Comparison of ENCODE assay signal across 22 cellular contexts in the genomic region with DNA sequence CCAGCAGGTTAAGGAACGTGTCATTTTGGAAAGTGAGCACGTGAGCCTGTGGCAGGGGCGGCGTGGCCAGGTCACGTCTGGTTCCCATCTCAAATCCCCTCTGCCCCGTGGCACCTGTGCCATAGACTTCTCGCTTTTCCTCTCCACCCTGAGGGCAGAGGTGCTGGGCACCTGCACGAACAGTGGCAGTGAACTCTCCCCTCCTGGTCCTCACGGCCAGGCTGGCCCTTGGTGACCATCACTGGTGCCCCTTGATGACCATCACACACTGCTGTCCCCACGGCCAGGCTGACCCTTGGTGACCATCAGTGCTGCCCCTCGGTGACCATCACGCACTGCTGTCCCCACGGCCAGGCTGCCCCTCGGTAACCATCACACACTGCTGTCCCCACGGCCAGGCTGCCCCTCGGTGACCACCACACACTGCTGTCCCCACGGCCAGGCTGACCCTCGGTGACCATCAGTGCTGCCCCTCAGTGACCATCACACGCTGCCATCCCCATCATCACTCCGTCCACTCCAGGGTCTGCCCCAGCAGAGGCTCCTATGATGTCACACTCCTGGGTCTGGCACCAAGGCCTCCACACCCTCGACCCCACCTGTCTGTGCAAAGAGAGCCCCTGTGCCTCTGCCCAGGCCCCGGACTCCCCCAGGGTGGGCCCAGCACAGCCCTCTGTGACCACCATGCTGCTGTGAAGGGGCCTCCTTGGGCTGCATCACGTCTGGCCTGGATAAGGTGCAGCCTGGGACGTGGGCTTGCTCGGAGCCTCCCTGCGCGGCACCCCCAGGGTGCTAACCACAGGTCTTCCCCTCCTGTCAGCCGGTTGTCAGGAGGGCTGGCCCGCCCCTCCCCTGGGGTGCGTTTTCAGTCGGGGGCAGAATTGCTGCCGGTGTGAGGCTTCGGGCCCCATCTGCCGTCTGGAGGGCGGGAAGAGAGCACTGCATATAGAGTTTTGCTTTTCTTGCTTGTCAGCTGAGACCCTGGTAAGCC.
A peak's percentile ranks its signal among the peaks of the same experiment; 100 is the strongest.
DNase-seq lines count a peak whose midpoint lies in the region; ATAC-seq, FAIRE-seq and TF ChIP-seq lines count a peak whose summit lies in the region.
"Had no signal": no experiment of that assay in that cellular context is flagged by ENCODE, and none has a peak within 500 bp of the region (broad histone marks: within the 10 kb centered on the region; RNA-seq: fewer than 3 reads in every experiment).

No MANE protein-coding gene starts in this region.

- no peak overlapping the region for H3K27ac Mint-ChIP-seq in effector memory CD8-positive, alpha-beta T cell
- H3K27ac Mint-ChIP-seq: CD4-positive, CD25-positive, alpha-beta regulatory T cell; IgD-negative memory B cell had no signal

- H2AFZ ChIP-seq in PC-3 (ENCODE audit: low read length): no peak overlapping the region

- H3K4me2 ChIP-seq in PC-3 (ENCODE audit: low read length): no peak overlapping the region
- H3K4me2 ChIP-seq: KMS-11 had no signal

- no peak for TF ChIP-seq CTCF in kidney (IDR thresholded peaks at IDR 0.05; ENCODE audit: borderline replicate concordance, extremely low read depth, insufficient read depth)
- no peak for TF ChIP-seq CTCF in spleen (IDR thresholded peaks at IDR 0.05 in 8 of 11, conservative IDR thresholded peaks at IDR 0.05 in 3 of 11)
- no peak for TF ChIP-seq CTCF in PC-3 (conservative IDR thresholded peaks at IDR 0.05; ENCODE audit: low read depth, low read length)

- peak; percentile 56 for DNase-seq in cardiac septum (ENCODE audit: low spot score)
- DNase-seq in right cardiac atrium: no peak
- DNase-seq in NCI-H2171 treated with DMSO at 0.1 percent for 48 hours (lab: John Stamatoyannopoulos, UW): peak; percentile 85
- peak; percentile 69 for DNase-seq in kidney
- peak; percentile 64 for DNase-seq in spleen
- DNase-seq in effector memory CD8-positive, alpha-beta T cell: no peak
- DNase-seq in PC-3: no peak
- DNase-seq: CD4-positive, CD25-positive, alpha-beta regulatory T cell; COR-L47; DMS53; MM.1S; NCI-H2029 treated with DMSO at 0.1 percent for 48 hours; NCI-H345; NCI-H510A treated with DMSO at 0.1 percent for 48 hours; NCI-H774; SJCRH30 had no signal

- H3K4me3 ChIP-seq in right cardiac atrium (ENCODE audit: low read length) (no peak overlapping the region), kidney (ENCODE audit: low read length in 2 of 2) (no peak overlapping the region), spleen (no peak overlapping the region), PC-3 (ENCODE audit: low read length) (no peak overlapping the region)
- H3K4me3 ChIP-seq: HAP-1, SJCRH30 had no signal

- H3K4me3 Mint-ChIP-seq in effector memory CD8-positive, alpha-beta T cell: no peak overlapping the region
- H3K4me3 Mint-ChIP-seq: CD4-positive, CD25-positive, alpha-beta regulatory T cell had no signal

- H3K79me2 ChIP-seq in PC-3 (ENCODE audit: low read length): no peaks in the 10 kb centered on the region

- H3K36me3 Mint-ChIP-seq in effector memory CD8-positive, alpha-beta T cell (ENCODE audit: insufficient read depth): no peaks in the 10 kb centered on the region
- H3K36me3 Mint-ChIP-seq: CD4-positive, CD25-positive, alpha-beta regulatory T cell; IgD-negative memory B cell had no signal

- CTCF ChIA-PET in PC-3 (lab: Charles Lee): no interaction called here

- no peak for ATAC-seq in right cardiac atrium
- ATAC-seq in effector memory CD8-positive, alpha-beta T cell (replicated peaks): no peak
- ATAC-seq in PC-3: no peak
- ATAC-seq in HG03108 (IDR thresholded peaks at IDR 0.05; ENCODE audit: unreplicated experiment): no peak
- ATAC-seq: SK-N-SH treated with all-trans-retinoic acid at 6 μM for 48 hours had no signal

- H3K27ac ChIP-seq in right cardiac atrium (ENCODE audit: low read length) (no peak overlapping the region), kidney (ENCODE audit: low read depth in 2 of 2, low read length in 2 of 2) (no peak overlapping the region), spleen (no peak overlapping the region), PC-3 (ENCODE audit: low read length) (no peak overlapping the region)
- H3K27ac ChIP-seq: KMS-11, SJCRH30 had no signal

- POLR2A ChIA-PET in PC-3 (lab: Charles Lee; ENCODE audit: unreplicated experiment): no interaction called here

- no peaks in the 10 kb centered on the region for H3K4me1 ChIP-seq in right cardiac atrium (ENCODE audit: control insufficient read depth, insufficient read depth, low read length)
- no peaks in the 10 kb centered on the region for H3K4me1 ChIP-seq in kidney (ENCODE audit: control insufficient read depth in 1 of 2, insufficient read depth in 1 of 2, low read depth in 1 of 2, low read length in 2 of 2)
- no peaks in the 10 kb centered on the region for H3K4me1 ChIP-seq in spleen
- no peaks in the 10 kb centered on the region for H3K4me1 ChIP-seq in PC-3 (ENCODE audit: insufficient read depth, low read length)
- H3K4me1 ChIP-seq: HAP-1, SJCRH30 had no signal

- no peak for FAIRE-seq in kidney (lab: Jason Lieb, UNC)
- FAIRE-seq: G401.6 had no signal

- H3K27me3 Mint-ChIP-seq in effector memory CD8-positive, alpha-beta T cell: peaks cover 9 to 58% of the 10 kb centered on the region in 2 donors
- H3K27me3 Mint-ChIP-seq: CD4-positive, CD25-positive, alpha-beta regulatory T cell had no signal

- H3K4me1 Mint-ChIP-seq in effector memory CD8-positive, alpha-beta T cell (ENCODE audit: low read depth in 2 of 2): no peaks in the 10 kb centered on the region
- H3K4me1 Mint-ChIP-seq: CD4-positive, CD25-positive, alpha-beta regulatory T cell; IgD-negative memory B cell had no signal

- WGBS in right cardiac atrium: 75% methylated on average over 35 of the region's 35 CpGs
- WGBS in spleen, 5 donors: 69 to 78% (median 74%) methylated on average over 29 to 35 of the region's 35 CpGs

- BruUV-seq in PC-3 (replicated peaks; lab: Mats Ljungman, UMichigan): no TSS peak

- H3K27me3 ChIP-seq in right cardiac atrium (ENCODE audit: control insufficient read depth, insufficient read depth) (no peaks in the 10 kb centered on the region), spleen (replicated peaks in 1 of 7) (peaks cover 0 to 80% (median 0%) of the 10 kb centered on the region in 7 donors), PC-3 (ENCODE audit: low read length) (no peaks in the 10 kb centered on the region)

- H3K36me3 ChIP-seq in kidney (ENCODE audit: control insufficient read depth in 1 of 2, insufficient read depth in 2 of 2, low read length in 2 of 2) (no peaks in the 10 kb centered on the region), spleen (no peaks in the 10 kb centered on the region), PC-3 (ENCODE audit: low read depth, low read length) (no peaks in the 10 kb centered on the region)
- H3K36me3 ChIP-seq: HAP-1, SJCRH30 had no signal

- no peaks in the 10 kb centered on the region for H3K9me3 Mint-ChIP-seq in effector memory CD8-positive, alpha-beta T cell
- H3K9me3 Mint-ChIP-seq: CD4-positive, CD25-positive, alpha-beta regulatory T cell; IgD-negative memory B cell had no signal

- no peaks in the 10 kb centered on the region for H4K20me1 ChIP-seq in PC-3 (ENCODE audit: low read length)

- no peak overlapping the region for H3K9ac ChIP-seq in kidney (ENCODE audit: low read length in 2 of 2)
- H3K9ac ChIP-seq in PC-3 (ENCODE audit: low read length): no peak overlapping the region
- H3K9ac ChIP-seq: KMS-11 had no signal

- no peaks in the 10 kb centered on the region for H3F3A ChIP-seq in PC-3 (ENCODE audit: low read length, unreplicated experiment)

- no peak for TF ChIP-seq POLR2A in spleen (IDR thresholded peaks at IDR 0.05)

- H3K9me2 ChIP-seq in PC-3 (replicated peaks; ENCODE audit: low read length): no peaks in the 10 kb centered on the region

- intact Hi-C loops in cardiac septum (cut with DNase I): no loop called here
- intact Hi-C loops in right cardiac atrium (cut with DNase I): loop anchor here in 1 of 4 donors (10.0 kb wide), 1 partner anchor 56 kb away; no protein-coding TSS in a partner anchor
- intact Hi-C loops in kidney (cut with DNase I): no loop called here
- intact Hi-C loops in spleen (cut with DNase I; ENCODE audit: low total_unique reads): no loop called here
- intact Hi-C loops in PC-3 (cut with micrococcal nuclease): no loop called here

- H3K9me3 ChIP-seq in right cardiac atrium (ENCODE audit: control insufficient read depth, low read length): no peaks in the 10 kb centered on the region
- H3K9me3 ChIP-seq in kidney (ENCODE audit: control insufficient read depth in 1 of 2, low read length in 2 of 2): no peaks in the 10 kb centered on the region
- no peaks in the 10 kb centered on the region for H3K9me3 ChIP-seq in spleen
- no peaks in the 10 kb centered on the region for H3K9me3 ChIP-seq in PC-3 (ENCODE audit: low read length)
- H3K9me3 ChIP-seq: HAP-1, SJCRH30 had no signal

Comparison
In these comparisons a context has a peak if more than half of its experiments do, and no peak if none do; other contexts are left out.
1. DNase-seq: peak in cardiac septum (single experiment), NCI-H2171 treated with DMSO at 0.1 percent for 48 hours (single experiment), kidney (single experiment) and spleen (single experiment); none in right cardiac atrium (0 of 3), effector memory CD8-positive, alpha-beta T cell (0 of 3) and PC-3 (single experiment).